ENCODE assay signal across 26 cellular contexts in the genomic region with DNA sequence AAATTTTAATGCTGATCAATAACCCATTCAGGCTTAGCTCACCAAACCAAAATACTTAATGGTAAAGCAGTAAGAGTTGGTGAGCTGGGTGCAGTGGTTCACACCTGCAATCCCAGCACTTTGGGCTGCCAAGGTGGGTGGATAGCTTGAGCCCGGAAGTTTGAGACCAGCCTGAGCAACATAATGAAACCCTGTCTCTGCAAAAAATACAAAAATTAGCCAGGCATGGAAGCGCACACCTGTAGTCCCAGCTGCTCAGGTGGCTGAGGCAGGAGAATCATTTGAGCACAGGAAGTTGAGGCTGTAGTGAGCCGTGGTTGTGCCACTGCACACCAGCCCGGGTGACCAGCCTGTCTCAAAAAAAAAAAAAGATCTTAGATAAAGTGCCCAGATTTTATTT. TPM values are rescaled to one million over a fixed set of nuclear protein-coding genes. Genes with fewer than 3 reads are reported as not detected.
DNase-seq lines count a peak whose midpoint lies in the region; ATAC-seq, FAIRE-seq and TF ChIP-seq lines count a peak whose summit lies in the region.
"Had no signal": no experiment of that assay in that cellular context is flagged by ENCODE, and none has a peak within 500 bp of the region (broad histone marks: within the 10 kb centered on the region; RNA-seq: fewer than 3 reads in every experiment).

No MANE protein-coding gene starts in this region.

- no peaks in the 10 kb centered on the region for H3K27me3 ChIP-seq in endothelial cell of umbilical vein (ENCODE audit: control insufficient read depth in 2 of 2, insufficient read depth in 2 of 2, low read length in 2 of 2)
- H3K27me3 ChIP-seq: BE2C; BLaER1 treated with 17β-estradiol and CSF1 and Interleukin-3, amounts not matched to agents 10 nM and 100 nM had no signal

- FAIRE-seq in endothelial cell of umbilical vein (lab: Jason Lieb, UNC): no peak
- FAIRE-seq in GM19239 (lab: Jason Lieb, UNC): no peak
- FAIRE-seq: A549, D721Med, GM12892 had no signal

- intact Hi-C loops in endothelial cell of umbilical vein (cut with micrococcal nuclease): loop anchor here (5.0 kb wide), 1 partner anchor 282 kb away; a partner anchor contains a TSS

- no peaks in the 10 kb centered on the region for H3K79me2 ChIP-seq in endothelial cell of umbilical vein (ENCODE audit: control insufficient read depth, insufficient read depth, low read length)

- no peaks in the 10 kb centered on the region for H4K20me1 ChIP-seq in endothelial cell of umbilical vein (replicated peaks; ENCODE audit: control insufficient read depth, extremely low read depth, insufficient read depth, low read length)
- H4K20me1 ChIP-seq: BLaER1 treated with 17β-estradiol and CSF1 and Interleukin-3, amounts not matched to agents 10 nM and 100 nM had no signal

- DNase-seq in NCI-H2081 (lab: John Stamatoyannopoulos, UW) (peak; percentile 4 to 34), NCI-H2081 treated with DMSO at 0.1 percent for 48 hours (lab: John Stamatoyannopoulos, UW) (no peak), NCI-H2171 treated with DMSO at 0.1 percent for 48 hours (lab: John Stamatoyannopoulos, UW) (peak; percentile 75), endothelial cell of umbilical vein (ENCODE audit: low read depth, low spot score) (no peak), erythroblast (lab: John Stamatoyannopoulos, UW) (no peak), GM19239 (ENCODE audit: insufficient read length, low spot score) (no peak)
- no peak for DNase-seq in activated CD8-positive, alpha-beta memory T cell treated with anti-CD3 and anti-CD28 coated beads, Interleukin-2, amount 50 U/mL, for 48 hours
- DNase-seq: ACHN; AML-193; BE2C; CD4-positive, alpha-beta T cell; CD8-positive, alpha-beta memory T cell; DMS 273 treated with DMSO at 0.1 percent for 48 hours; DMS79; GF-D8; H9 had no signal

- TF ChIP-seq POLR2A in endothelial cell of umbilical vein (IDR thresholded peaks at IDR 0.05; ENCODE audit: low read depth, low read length) (no peak), erythroblast (IDR thresholded peaks at IDR 0.05; ENCODE audit: low read length) (no peak)

- H3K9me1 ChIP-seq in endothelial cell of umbilical vein (replicated peaks; ENCODE audit: control insufficient read depth, extremely low read depth, insufficient read depth, low read length): no peaks in the 10 kb centered on the region

- H3K4me1 ChIP-seq in endothelial cell of umbilical vein (ENCODE audit: control insufficient read depth, extremely low read depth, insufficient read depth, low read length): peaks cover 38% of the 10 kb centered on the region
- H3K4me1 ChIP-seq: A549; BLaER1 treated with 17β-estradiol and CSF1 and Interleukin-3, amounts not matched to agents 10 nM and 100 nM had no signal

- no peak overlapping the region for H2AFZ ChIP-seq in endothelial cell of umbilical vein (ENCODE audit: low read depth, low read length)
- H2AFZ ChIP-seq: GM23338 had no signal

- CTCF ChIA-PET in endothelial cell of umbilical vein (lab: Charles Lee): interaction anchor here (1.0 to 1.9 kb wide), 6 partner anchors 9 to 283 kb away, joined by 3 to 8 read pairs (median 4); a partner anchor contains a TSS

- H3K4me3 ChIP-seq in endothelial cell of umbilical vein (replicated peaks in 1 of 3; ENCODE audit: insufficient read depth in 1 of 3, low read depth in 1 of 3, low read length in 3 of 3): no peak overlapping the region
- H3K4me3 ChIP-seq: A549; BLaER1 treated with 17β-estradiol and CSF1 and Interleukin-3, amounts not matched to agents 10 nM and 100 nM; GM23338 had no signal

- peaks cover 3 to 5% of the 10 kb centered on the region in 2 experiments for H3K36me3 ChIP-seq in endothelial cell of umbilical vein (ENCODE audit: control insufficient read depth in 2 of 2, extremely low read depth in 1 of 2, insufficient read depth in 2 of 2, low read length in 2 of 2)
- H3K36me3 ChIP-seq: BE2C had no signal

- POLR2A ChIA-PET in endothelial cell of umbilical vein (lab: Charles Lee): interaction anchor here (1.4 kb wide), 1 partner anchor 11 kb away, joined by 3 read pairs; no protein-coding TSS in a partner anchor

- H3K27ac ChIP-seq in endothelial cell of umbilical vein (ENCODE audit: insufficient read depth, low read depth, low read length): peak overlapping the region; percentile 23
- H3K27ac ChIP-seq: 22Rv1; A549; BLaER1 treated with 17β-estradiol and CSF1 and Interleukin-3, amounts not matched to agents 10 nM and 100 nM had no signal

- ATAC-seq in GM19035 (IDR thresholded peaks at IDR 0.05; ENCODE audit: unreplicated experiment): no peak
- ATAC-seq: A549, GM23338, HCT116 had no signal

- no peaks in the 10 kb centered on the region for H3K9me3 ChIP-seq in endothelial cell of umbilical vein (replicated peaks; ENCODE audit: control insufficient read depth, insufficient read depth, low read length)
- H3K9me3 ChIP-seq: BE2C had no signal

- no TSS peak for BruUV-seq in endothelial cell of umbilical vein (replicated peaks; lab: Mats Ljungman, UMichigan)

- dilution Hi-C loops in endothelial cell of umbilical vein (cut with MboI; ENCODE audit: extremely low pct_ligation_motif_present, low sequenced_read_pairs): no loop called here

- H3K4me2 ChIP-seq in endothelial cell of umbilical vein (ENCODE audit: insufficient read depth, low read length): peak overlapping the region; percentile 81
- H3K4me2 ChIP-seq: A549; BLaER1 treated with 17β-estradiol and CSF1 and Interleukin-3, amounts not matched to agents 10 nM and 100 nM; GM23338 had no signal

- H3K9ac ChIP-seq in endothelial cell of umbilical vein (replicated peaks; ENCODE audit: extremely low read depth, insufficient read depth, low read length): peak overlapping the region; percentile 11
- H3K9ac ChIP-seq: BLaER1 treated with 17β-estradiol and CSF1 and Interleukin-3, amounts not matched to agents 10 nM and 100 nM had no signal

- TF ChIP-seq CTCF in endothelial cell of umbilical vein (IDR thresholded peaks at IDR 0.05; ENCODE audit: extremely low read depth in 1 of 2, insufficient read depth in 1 of 2, low read depth in 1 of 2, low read length in 2 of 2): no peak

TF ChIP-seq in endothelial cell of umbilical vein, 7 proteins besides CTCF, POLR2A, EP300 and RAD21:
- TF ChIP-seq, protein P1, sequence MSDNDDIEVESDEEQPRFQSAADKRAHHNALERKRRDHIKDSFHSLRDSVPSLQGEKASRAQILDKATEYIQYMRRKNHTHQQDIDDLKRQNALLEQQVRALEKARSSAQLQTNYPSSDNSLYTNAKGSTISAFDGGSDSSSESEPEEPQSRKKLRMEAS (IDR thresholded peaks at IDR 0.05; ENCODE audit: insufficient read depth, insufficient read length): no peak
- no peak for TF ChIP-seq FOS (IDR thresholded peaks at IDR 0.05; ENCODE audit: borderline replicate concordance, insufficient read depth, low read length)
- TF ChIP-seq POLR2AphosphoS5 (IDR thresholded peaks at IDR 0.05; ENCODE audit: insufficient read depth, low read depth, low read length): no peak
- no peak for TF ChIP-seq MYC (IDR thresholded peaks at IDR 0.05; ENCODE audit: low read depth, low read length)
- no peak for TF ChIP-seq EZH2 (IDR thresholded peaks at IDR 0.05; ENCODE audit: borderline replicate concordance, low read depth, low read length, severe bottlenecking)
- no peak for TF ChIP-seq GATA2 (IDR thresholded peaks at IDR 0.05; ENCODE audit: insufficient read depth, insufficient read length, low read depth, low read length)
- TF ChIP-seq JUN (IDR thresholded peaks at IDR 0.05; ENCODE audit: borderline replicate concordance, insufficient read depth, insufficient read length, low read depth): no peak

RNA-seq across cellular contexts. Expression of a gene that starts 35.7 kb away (rescaled TPM):
- 7.6 and 9.7 TPM in 2 replicates for total RNA-seq in endothelial cell of umbilical vein
- polyA plus RNA-seq in endothelial cell of umbilical vein: 5.3 and 5.6 TPM in 2 replicates
- polyA plus RNA-seq in endothelial cell of umbilical vein (2011; cell fraction: cytosol; rRNA removed): 5.3 and 5.6 TPM in 2 replicates
- 23.4 and 30.5 TPM in 2 replicates for polyA plus RNA-seq in endothelial cell of umbilical vein (2011; cell fraction: nucleus; rRNA removed)
- polyA plus RNA-seq in endothelial cell of umbilical vein (2012): 2.5 and 4.8 TPM in 2 replicates
- polyA minus RNA-seq in endothelial cell of umbilical vein: 7.1 and 7.3 TPM in 2 replicates
- not detected for polyA minus RNA-seq in endothelial cell of umbilical vein (2011; cell fraction: cytosol; rRNA and poly(A)+ RNA removed)
- 10.3 and 18.0 TPM in 2 replicates for polyA minus RNA-seq in endothelial cell of umbilical vein (2011; cell fraction: nucleus; rRNA and poly(A)+ RNA removed)
- total RNA-seq: CD4-positive, alpha-beta T cell; CD8-positive, alpha-beta memory T cell; GM23338; H4; H9 had no signal
- polyA plus RNA-seq: CD14-positive monocyte; CD8-positive, alpha-beta memory T cell; GM23338 had no signal

RNA-seq across cellular contexts. Expression of a gene that starts 46.6 kb away (rescaled TPM):
- 34.6 and 36.1 TPM in 2 replicates for total RNA-seq in endothelial cell of umbilical vein
- polyA plus RNA-seq in endothelial cell of umbilical vein: 12.0 and 13.1 TPM in 2 replicates
- 12.6 and 13.3 TPM in 2 replicates for polyA plus RNA-seq in endothelial cell of umbilical vein (2011; cell fraction: cytosol; rRNA removed)
- 34.1 and 35.7 TPM in 2 replicates for polyA plus RNA-seq in endothelial cell of umbilical vein (2011; cell fraction: nucleus; rRNA removed)
- 23.8 and 25.1 TPM in 2 replicates for polyA plus RNA-seq in endothelial cell of umbilical vein (2012)
- 47.7 and 58.5 TPM in 2 replicates for polyA minus RNA-seq in endothelial cell of umbilical vein
- polyA minus RNA-seq in endothelial cell of umbilical vein (2011; cell fraction: cytosol; rRNA and poly(A)+ RNA removed): 3.6 TPM
- 40.4 and 57.2 TPM in 2 replicates for polyA minus RNA-seq in endothelial cell of umbilical vein (2011; cell fraction: nucleus; rRNA and poly(A)+ RNA removed)

Comparison
In these comparisons a context has a peak if more than half of its experiments do, and no peak if none do; other contexts are left out.
1. DNase-seq: peak in NCI-H2081 (2 of 2) and NCI-H2171 treated with DMSO at 0.1 percent for 48 hours (single experiment); none in NCI-H2081 treated with DMSO at 0.1 percent for 48 hours (single experiment), endothelial cell of umbilical vein (single experiment), erythroblast (0 of 2), activated CD8-positive, alpha-beta memory T cell treated with anti-CD3 and anti-CD28 coated beads, Interleukin-2, amount 50 U/mL, for 48 hours (single experiment) and GM19239 (single experiment).